Comparison of ENCODE assay signal across 9 cellular contexts in the genomic region with DNA sequence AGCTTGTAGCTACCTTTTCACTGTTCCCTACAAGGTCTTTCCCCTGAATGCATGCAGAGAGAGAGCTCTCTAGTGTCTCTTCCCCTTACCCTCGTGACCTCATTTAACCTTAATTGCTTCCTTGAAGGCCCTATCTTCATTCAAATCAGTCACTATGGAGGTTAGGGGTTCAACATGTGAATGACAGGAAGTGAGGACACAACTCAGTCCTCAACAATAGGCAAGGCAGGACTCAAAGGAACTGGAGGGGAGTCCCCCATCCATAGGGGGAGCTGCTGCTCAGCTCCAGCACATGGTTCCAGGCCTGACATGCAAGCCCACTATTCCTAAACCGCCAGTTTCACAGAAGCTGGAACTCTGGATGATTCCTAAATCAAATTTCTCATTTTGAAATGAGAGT. TPM values are rescaled to one million over a fixed set of nuclear protein-coding genes. Genes with fewer than 3 reads are reported as not detected.
A peak's percentile ranks its signal among the peaks of the same experiment; 100 is the strongest.
DNase-seq lines count a peak whose midpoint lies in the region; ATAC-seq, FAIRE-seq and TF ChIP-seq lines count a peak whose summit lies in the region.
"Had no signal": no experiment of that assay in that cellular context is flagged by ENCODE, and none has a peak within 500 bp of the region (broad histone marks: within the 10 kb centered on the region; RNA-seq: fewer than 3 reads in every experiment).

No MANE protein-coding gene starts in this region.

- H3K27me3 ChIP-seq in NT2/D1 (ENCODE audit: insufficient read depth, insufficient read length), result no peaks in the 10 kb centered on the region

- TF ChIP-seq CTCF in fibroblast of pulmonary artery (IDR thresholded peaks at IDR 0.05; ENCODE audit: low read length, missing control alignments) (peak; percentile 28), kidney (IDR thresholded peaks at IDR 0.05; ENCODE audit: borderline replicate concordance, extremely low read depth, insufficient read depth) (no peak)

- no peak overlapping the region for H3K9ac ChIP-seq in NT2/D1 (ENCODE audit: insufficient read length, low read depth)
- H3K9ac ChIP-seq in kidney (ENCODE audit: low read length in 2 of 2), result no peak overlapping the region

- H3K4me1 ChIP-seq in NT2/D1 (ENCODE audit: insufficient read depth, insufficient read length) (no peaks in the 10 kb centered on the region), kidney (ENCODE audit: control insufficient read depth in 1 of 2, insufficient read depth in 1 of 2, low read depth in 1 of 2, low read length in 2 of 2) (peaks cover 0 to 3% of the 10 kb centered on the region in 2 donors)

- H3K27ac ChIP-seq in kidney (ENCODE audit: low read depth in 2 of 2, low read length in 2 of 2), result no peak overlapping the region
- H3K27ac ChIP-seq: SK-N-MC had no signal

- intact Hi-C loops in kidney (cut with DNase I), result loop anchor here (10.0 kb wide), 1 partner anchor 317 kb away; no protein-coding TSS in a partner anchor

- H3K9me3 ChIP-seq in NT2/D1 (ENCODE audit: insufficient read depth, low read length) (no peaks in the 10 kb centered on the region), kidney (ENCODE audit: control insufficient read depth in 1 of 2, low read length in 2 of 2) (no peaks in the 10 kb centered on the region)

- no peaks in the 10 kb centered on the region for H3K36me3 ChIP-seq in NT2/D1 (ENCODE audit: insufficient read depth, insufficient read length, low read length)
- H3K36me3 ChIP-seq in kidney (ENCODE audit: control insufficient read depth in 1 of 2, insufficient read depth in 2 of 2, low read length in 2 of 2), result no peaks in the 10 kb centered on the region

- no peak for TF ChIP-seq POLR2A in H54 (IDR thresholded peaks at IDR 0.05; ENCODE audit: low read depth, low read length)

- FAIRE-seq in kidney (lab: Jason Lieb, UNC), result no peak
- FAIRE-seq in H54 (lab: Jason Lieb, UNC), result no peak

- ATAC-seq in GM21515 (IDR thresholded peaks at IDR 0.05; ENCODE audit: unreplicated experiment), result peak; percentile 55
- no peak for ATAC-seq in GM21723 (IDR thresholded peaks at IDR 0.05; ENCODE audit: unreplicated experiment)

- H3K4me3 ChIP-seq in NT2/D1 (ENCODE audit: insufficient read length, low read depth), result no peak overlapping the region
- H3K4me3 ChIP-seq in fibroblast of pulmonary artery (replicated peaks; ENCODE audit: low read depth, low read length), result no peak overlapping the region
- H3K4me3 ChIP-seq in kidney (ENCODE audit: low read length in 2 of 2), result no peak overlapping the region
- H3K4me3 ChIP-seq: SK-N-MC had no signal

- peak; percentile 24 for DNase-seq in EL
- DNase-seq in NT2/D1 (ENCODE audit: low read depth, low spot score), result peak; percentile 57
- DNase-seq in fibroblast of pulmonary artery (ENCODE audit: low read depth), result peak; percentile 27
- DNase-seq in kidney, result no peak
- DNase-seq in H54 (ENCODE audit: insufficient read length, low spot score), result no peak
- DNase-seq in stimulated activated CD4-positive, alpha-beta T cell treated with anti-CD3 and anti-CD28 coated beads, Interleukin-2, amount 100 ng/mL, for 48 hours, result no peak

RNA-seq across cellular contexts. Expression of gene GYG1, which starts 33.8 kb away (rescaled TPM):
- 37.9 TPM for total RNA-seq in kidney
- polyA plus RNA-seq in kidney (ENCODE audit: insufficient read depth, low read depth, low replicate concordance), result 31.3 TPM

Comparison
In these comparisons a context has a peak if more than half of its experiments do, and no peak if none do; other contexts are left out.
1. DNase-seq: peak in EL (single experiment), NT2/D1 (single experiment) and fibroblast of pulmonary artery (single experiment); none in kidney (single experiment), H54 (single experiment) and stimulated activated CD4-positive, alpha-beta T cell treated with anti-CD3 and anti-CD28 coated beads, Interleukin-2, amount 100 ng/mL, for 48 hours (0 of 2).